Comparison of ENCODE assay signal across 14 cellular contexts in genomic region chr13:104297075-104297474, GRCh38.
DNase-seq lines count a peak whose midpoint lies in the region; ATAC-seq and TF ChIP-seq lines count a peak whose summit lies in the region.
"Had no signal": no experiment of that assay in that cellular context is flagged by ENCODE, and none has a peak within 500 bp of the region (broad histone marks: within the 10 kb centered on the region; RNA-seq: fewer than 3 reads in every experiment).

No MANE protein-coding gene starts in this region.

- intact Hi-C loops in activated CD8-positive, alpha-beta T cell treated with anti-CD3 and anti-CD28 coated beads for 36 hours (cut with micrococcal nuclease), result no loop called here

- no peak for ATAC-seq in activated CD8-positive, alpha-beta T cell treated with anti-CD3 and anti-CD28 coated beads for 36 hours
- ATAC-seq in GM18868 (IDR thresholded peaks at IDR 0.05; ENCODE audit: unreplicated experiment), result no peak

- POLR2A ChIA-PET in activated CD8-positive, alpha-beta T cell treated with anti-CD3 and anti-CD28 coated beads for 36 hours (lab: Charles Lee), result no interaction called here

- H3K4me3 Mint-ChIP-seq in activated CD8-positive, alpha-beta T cell treated with anti-CD3 and anti-CD28 coated beads for 36 hours, result no peak overlapping the region
- H3K4me3 Mint-ChIP-seq: CD4-positive, alpha-beta memory T cell; HFFc6 had no signal

- DNase-seq in amniotic epithelial cell (ENCODE audit: low read depth), result peak; percentile 49
- peak; percentile 54 for DNase-seq in choroid plexus epithelial cell (ENCODE audit: low read depth)
- DNase-seq in iris pigment epithelial cell (ENCODE audit: low read depth), result peak; percentile 33
- DNase-seq in COLO829 (ENCODE audit: low spot score), result no peak
- DNase-seq in activated CD8-positive, alpha-beta T cell treated with anti-CD3 and anti-CD28 coated beads for 36 hours, result no peak
- DNase-seq: C1 segment of cervical spinal cord; Caco-2; CD4-positive, alpha-beta memory T cell; DMS153; DND-41; GOT3; HFFc6 had no signal

- TF ChIP-seq CTCF in choroid plexus epithelial cell (conservative IDR thresholded peaks at IDR 0.05; ENCODE audit: low read depth, low read length), result no peak
- TF ChIP-seq CTCF in activated CD8-positive, alpha-beta T cell treated with anti-CD3 and anti-CD28 coated beads for 36 hours (IDR thresholded peaks at IDR 0.05), result no peak

- H3K27me3 Mint-ChIP-seq in activated CD8-positive, alpha-beta T cell treated with anti-CD3 and anti-CD28 coated beads for 36 hours, result no peaks in the 10 kb centered on the region
- H3K27me3 Mint-ChIP-seq: CD4-positive, alpha-beta memory T cell had no signal

- CTCF ChIA-PET in activated CD8-positive, alpha-beta T cell treated with anti-CD3 and anti-CD28 coated beads for 36 hours (lab: Charles Lee), result no interaction called here

- H3K27ac Mint-ChIP-seq in activated CD8-positive, alpha-beta T cell treated with anti-CD3 and anti-CD28 coated beads for 36 hours, result no peak overlapping the region
- H3K27ac Mint-ChIP-seq: CD4-positive, alpha-beta memory T cell; HFFc6 had no signal

- H3K9me3 Mint-ChIP-seq in activated CD8-positive, alpha-beta T cell treated with anti-CD3 and anti-CD28 coated beads for 36 hours, result no peaks in the 10 kb centered on the region

- H3K4me1 Mint-ChIP-seq in activated CD8-positive, alpha-beta T cell treated with anti-CD3 and anti-CD28 coated beads for 36 hours (ENCODE audit: low read depth), result no peaks in the 10 kb centered on the region
- H3K4me1 Mint-ChIP-seq: CD4-positive, alpha-beta memory T cell had no signal

- no peaks in the 10 kb centered on the region for H3K36me3 Mint-ChIP-seq in activated CD8-positive, alpha-beta T cell treated with anti-CD3 and anti-CD28 coated beads for 36 hours (ENCODE audit: low read depth)
- H3K36me3 Mint-ChIP-seq: CD4-positive, alpha-beta memory T cell had no signal

- H3K4me3 ChIP-seq in choroid plexus epithelial cell (ENCODE audit: low read depth, low read length), result no peak overlapping the region
- H3K4me3 ChIP-seq: HAP-1 had no signal

Comparison
In these comparisons a context has a peak if more than half of its experiments do, and no peak if none do; other contexts are left out.
1. DNase-seq: peak in amniotic epithelial cell (single experiment), choroid plexus epithelial cell (single experiment) and iris pigment epithelial cell (single experiment); none in COLO829 (single experiment) and activated CD8-positive, alpha-beta T cell treated with anti-CD3 and anti-CD28 coated beads for 36 hours (single experiment).